Comparison of ENCODE assay signal across 26 cellular contexts in the genomic region with DNA sequence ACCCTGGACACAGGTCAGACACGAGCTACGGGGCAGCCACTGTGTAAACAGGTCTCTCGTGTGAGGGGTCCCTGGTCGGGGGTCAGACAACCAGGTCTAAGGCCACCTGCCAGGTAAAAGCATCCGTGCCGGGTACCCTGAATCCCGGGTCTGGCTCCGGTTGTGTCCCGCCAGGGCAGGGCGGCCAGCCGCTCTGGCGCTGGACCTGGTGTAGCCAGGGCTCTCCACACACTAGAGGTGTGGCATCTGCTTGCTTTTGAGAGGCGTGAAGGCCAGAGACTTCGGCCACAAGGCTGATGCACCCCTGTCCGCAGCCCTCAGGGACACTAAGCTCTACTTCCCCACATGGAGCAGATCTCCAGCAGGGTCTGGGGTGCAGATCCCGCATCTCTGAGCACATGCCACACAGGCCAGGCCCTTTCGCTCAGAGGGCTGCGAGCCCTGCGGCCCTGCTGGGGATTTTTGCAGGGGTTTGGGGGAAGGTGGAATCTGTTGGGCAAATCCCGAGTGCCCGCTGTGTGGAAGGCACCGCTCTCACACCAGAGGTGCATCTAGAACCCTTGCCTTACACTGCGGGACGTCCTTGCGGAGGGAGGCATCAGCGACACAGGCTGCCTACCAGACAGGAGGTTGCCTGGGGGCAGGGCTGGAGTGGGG.
"Had no signal": no experiment of that assay in that cellular context is flagged by ENCODE, and none has a peak within 500 bp of the region (broad histone marks: within the 10 kb centered on the region; RNA-seq: fewer than 3 reads in every experiment).

No MANE protein-coding gene starts in this region.

- DNase-seq: activated CD4-positive, alpha-beta memory T cell treated with anti-CD3 and anti-CD28 coated beads, Interleukin-2, amount 10 ng/mL, durations not matched to agents 7 days and 5 days; activated CD4-positive, alpha-beta T cell treated with anti-CD3 and anti-CD28 coated beads for 36 hours; activated CD4-positive, alpha-beta T cell treated with anti-CD3 and anti-CD28 coated beads, Interleukin-2, amount 10 ng/mL, durations not matched to agents 24 days and 14 days; activated CD4-positive, alpha-beta T cell treated with anti-CD3 and anti-CD28 coated beads, Interleukin-2, amount 50 U/mL, for 4 hours; activated CD4-positive, CD25-positive, alpha-beta regulatory T cell; activated CD4-positive, CD25-positive, alpha-beta regulatory T cell treated with anti-CD3 and anti-CD28 coated beads, Interleukin-2, amount 50 U/mL, for 72 hours; activated CD8-positive, alpha-beta memory T cell treated with anti-CD3 and anti-CD28 coated beads, Interleukin-2, amount 50 U/mL, for 48 hours; activated gamma-delta T cell; activated naive CD4-positive, alpha-beta T cell; activated naive CD4-positive, alpha-beta T cell treated with anti-CD3 and anti-CD28 coated beads, Interleukin-2, amount 10 ng/mL, durations not matched to agents 7 days and 5 days; activated naive CD8-positive, alpha-beta T cell treated with anti-CD3 and anti-CD28 coated beads, Interleukin-2, amount 10 ng/mL, durations not matched to agents 7 days and 5 days; activated T-cell treated with anti-CD3 and anti-CD28 coated beads for 4 hours; activated T-cell treated with anti-CD3 and anti-CD28 coated beads, Interleukin-2, amount 50 U/mL, for 24 hours; activated T-cell treated with anti-CD3 and anti-CD28 coated beads, Interleukin-2, amount 50 U/mL, for 72 hours; brain microvascular endothelial cell; dorsolateral prefrontal cortex; effector memory CD4-positive, alpha-beta T cell; endodermal cell; foreskin fibroblast; T-helper 2 cell had no signal

- ATAC-seq: activated CD4-positive, alpha-beta T cell treated with anti-CD3 and anti-CD28 coated beads for 36 hours; activated naive CD4-positive, alpha-beta T cell treated with anti-CD3 and anti-CD28 coated beads, Interleukin-2, amount 50 U/mL, for 72 hours; activated T-cell treated with anti-CD3 and anti-CD28 coated beads, Interleukin-2, amount 50 U/mL, for 72 hours; esophagus mucosa had no signal

- H3K4me3 ChIP-seq: coronary artery, dorsolateral prefrontal cortex had no signal

- FAIRE-seq: astrocyte, bronchial epithelial cell, frontal cortex had no signal

- H3K27me3 ChIP-seq: brain microvascular endothelial cell, dorsolateral prefrontal cortex had no signal

- H3K27ac ChIP-seq: brain microvascular endothelial cell, coronary artery, dorsolateral prefrontal cortex had no signal
